17 cellular contexts compared by ENCODE assay signal in the genomic region with DNA sequence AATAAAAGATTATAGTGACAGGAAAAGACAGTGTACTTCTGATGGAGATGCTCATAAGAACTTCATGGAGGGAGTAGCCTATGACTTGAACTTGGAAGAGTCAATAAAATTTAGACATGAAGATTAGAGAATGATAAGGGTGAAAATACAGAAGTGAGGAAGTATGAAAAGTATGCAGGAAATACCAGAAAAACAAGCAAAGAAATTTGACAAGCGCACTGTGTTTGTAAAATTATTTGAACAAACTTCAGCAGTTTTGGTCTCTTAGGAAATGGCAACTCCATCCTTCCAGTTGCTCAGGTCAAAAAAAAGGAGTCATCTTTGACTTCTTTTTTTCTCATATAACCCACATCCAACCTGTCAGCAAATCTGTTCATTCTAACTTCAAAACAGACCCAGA.
"Had no signal": no experiment of that assay in that cellular context is flagged by ENCODE, and none has a peak within 500 bp of the region (broad histone marks: within the 10 kb centered on the region; RNA-seq: fewer than 3 reads in every experiment).

No MANE protein-coding gene starts in this region.

- H3K27ac Mint-ChIP-seq: naive thymus-derived CD4-positive, alpha-beta T cell; type B pancreatic cell had no signal

- H3K4me1 ChIP-seq: heart left ventricle, suprapubic skin, thyroid gland had no signal

- H3K4me1 Mint-ChIP-seq: naive thymus-derived CD4-positive, alpha-beta T cell had no signal

- DNase-seq: cortex of kidney; dorsolateral prefrontal cortex; effector CD8-positive, alpha-beta T cell; heart left ventricle; hippocampal formation; kidney glomerular epithelial cell; mesendoderm; naive thymus-derived CD4-positive, alpha-beta T cell; posterior cingulate gyrus; stimulated activated CD4-positive, alpha-beta T cell treated with anti-CD3 and anti-CD28 coated beads, Interleukin-12 subunit alpha, Interleukin-12 subunit beta, amount 100 ng/mL, for 4 hours; stimulated activated CD4-positive, alpha-beta T cell treated with anti-CD3 and anti-CD28 coated beads, Interleukin-2, amount 100 ng/mL, for 48 hours; stimulated activated naive CD8-positive, alpha-beta T cell treated with anti-CD3 and anti-CD28 coated beads, Interleukin-15, Interleukin-2, amounts not matched to agents 100 U/mL and 50 U/mL, for 24 hours; thyroid gland had no signal

- H3K36me3 ChIP-seq: heart left ventricle, neutrophil, suprapubic skin, thyroid gland had no signal

- H3K9me3 ChIP-seq: heart left ventricle, neutrophil, suprapubic skin, thyroid gland had no signal

- H3K4me3 Mint-ChIP-seq: naive thymus-derived CD4-positive, alpha-beta T cell; type B pancreatic cell had no signal

- H3K27me3 ChIP-seq: dorsolateral prefrontal cortex, heart left ventricle, neutrophil, suprapubic skin, thyroid gland had no signal

- H3K4me3 ChIP-seq: dorsolateral prefrontal cortex, heart left ventricle, skin epidermis, suprapubic skin, thyroid gland had no signal

- H3K36me3 Mint-ChIP-seq: naive thymus-derived CD4-positive, alpha-beta T cell; type B pancreatic cell had no signal
